In genomic region chr19:1074512-1075283, GRCh38 we compare ENCODE assay signal across 8 cellular contexts. TPM values are rescaled to one million over a fixed set of nuclear protein-coding genes. Genes with fewer than 3 reads are reported as not detected.
A peak's percentile ranks its signal among the peaks of the same experiment; 100 is the strongest.
DNase-seq lines count a peak whose midpoint lies in the region; ATAC-seq and TF ChIP-seq lines count a peak whose summit lies in the region.

No MANE protein-coding gene starts in this region.

- peak overlapping the region; percentile 68 for H3K4me3 ChIP-seq in Loucy (ENCODE audit: low read length, poor library complexity, severe bottlenecking)
- H3K4me3 ChIP-seq in right atrium auricular region = peak overlapping the region in 1 of 2 donors; percentile 17
- H3K4me3 ChIP-seq in endodermal cell (ENCODE audit: low read length) = no peak overlapping the region

- TF ChIP-seq CTCF in Loucy (conservative IDR thresholded peaks at IDR 0.05; ENCODE audit: low read length) (no peak), RWPE1 (conservative IDR thresholded peaks at IDR 0.05; ENCODE audit: low read depth) (no peak), right atrium auricular region (IDR thresholded peaks at IDR 0.05) (no peak), endodermal cell (conservative IDR thresholded peaks at IDR 0.05) (no peak)

- H3K4me1 ChIP-seq in Loucy (ENCODE audit: insufficient read depth, low read length, poor library complexity, severe bottlenecking) (peaks cover 37% of the 10 kb centered on the region), right atrium auricular region (peaks cover 0 to 6% of the 10 kb centered on the region in 2 donors), endodermal cell (ENCODE audit: control insufficient read depth, insufficient read depth, low read length) (no peaks in the 10 kb centered on the region)

- H3K9ac ChIP-seq in Loucy (ENCODE audit: low read depth, low read length, poor library complexity, severe bottlenecking) = peak overlapping the region; percentile 73
- H3K9ac ChIP-seq in endodermal cell (ENCODE audit: extremely low read depth, low read length, poor library complexity, severe bottlenecking) = no peak overlapping the region

- H3K4me3 Mint-ChIP-seq in endodermal cell = no peak overlapping the region

- POLR2A ChIA-PET in RWPE1 (lab: Yijun Ruan, JAX; ENCODE audit: low non-redundant PET) = interaction anchor here (0.6 kb wide), 1 partner anchor 43 kb away, joined by 6 read pairs; no protein-coding TSS in a partner anchor

- ATAC-seq in GM18519 (IDR thresholded peaks at IDR 0.05; ENCODE audit: low FRiP score, unreplicated experiment) = peak; percentile 34
- ATAC-seq in GM19395 (IDR thresholded peaks at IDR 0.05; ENCODE audit: unreplicated experiment) = no peak

- CTCF ChIA-PET in RWPE1 (lab: Yijun Ruan, JAX) = interaction anchor here (0.6 to 1.0 kb wide), 2 partner anchors 10 to 120 kb away, joined by 3 to 5 read pairs; no protein-coding TSS in a partner anchor

- no peaks in the 10 kb centered on the region for H3K9me3 ChIP-seq in Loucy (ENCODE audit: insufficient read depth, low read depth, low read length)
- no peaks in the 10 kb centered on the region for H3K9me3 ChIP-seq in right atrium auricular region
- H3K9me3 ChIP-seq in endodermal cell (ENCODE audit: control insufficient read depth, low read length) = no peaks in the 10 kb centered on the region

- H3K79me2 ChIP-seq in Loucy (ENCODE audit: insufficient read depth, low read length) = peaks cover 27% of the 10 kb centered on the region

- H3K27ac ChIP-seq in RWPE1 = peak overlapping the region; percentile 72
- H3K27ac ChIP-seq in right atrium auricular region = no peak overlapping the region
- no peak overlapping the region for H3K27ac ChIP-seq in endodermal cell (ENCODE audit: low read depth, low read length)

- no peak overlapping the region for H2AFZ ChIP-seq in Loucy (ENCODE audit: low read length)

- H3K4me1 Mint-ChIP-seq in endodermal cell = no peaks in the 10 kb centered on the region

- H3K27ac Mint-ChIP-seq in endodermal cell = no peak overlapping the region

- peaks cover 4% of the 10 kb centered on the region; the same call in 1 of the 2 replicates for H3F3A ChIP-seq in Loucy (ENCODE audit: low read depth)

- peaks cover 2% of the 10 kb centered on the region; the same call in 1 of the 2 replicates for H3K36me3 ChIP-seq in Loucy (ENCODE audit: insufficient read depth, low read length)
- H3K36me3 ChIP-seq in right atrium auricular region = no peaks in the 10 kb centered on the region
- H3K36me3 ChIP-seq in endodermal cell (ENCODE audit: control insufficient read depth, insufficient read depth, low read length) = no peaks in the 10 kb centered on the region

- H3K9me2 ChIP-seq in Loucy (replicated peaks; ENCODE audit: low read depth, low read length) = no peaks in the 10 kb centered on the region

- H3K27me3 Mint-ChIP-seq in endodermal cell (ENCODE audit: insufficient read depth) = peaks cover 29% of the 10 kb centered on the region

- H3K9me3 Mint-ChIP-seq in endodermal cell = no peaks in the 10 kb centered on the region

- H3K27me3 ChIP-seq in Loucy (ENCODE audit: insufficient read depth, low read length, poor library complexity, severe bottlenecking) = no peaks in the 10 kb centered on the region
- peaks cover 0 to 4% of the 10 kb centered on the region in 2 donors for H3K27me3 ChIP-seq in right atrium auricular region
- peaks cover 27% of the 10 kb centered on the region for H3K27me3 ChIP-seq in endodermal cell (ENCODE audit: control insufficient read depth, insufficient read depth, low read length, poor library complexity, severe bottlenecking)

- DNase-seq in RWPE1 (ENCODE audit: low spot score) = peak; percentile 82
- DNase-seq in activated T-helper 1 cell treated with Interleukin-2 at 50 U/mL for 16 hours (ENCODE audit: low read depth) = peak; percentile 93
- DNase-seq in right atrium auricular region (ENCODE audit: low spot score) = peak; percentile 68
- DNase-seq in stimulated activated CD8-positive, alpha-beta memory T cell treated with anti-CD3 and anti-CD28 coated beads, Interleukin-15, amount 100 ng/mL, for 1 hour (ENCODE audit: low read depth) = peak; percentile 95
- no peak for DNase-seq in endodermal cell

- 94 to 99% methylated on average over 10 to 45 of the region's 55 CpGs for WGBS in endodermal cell (ENCODE audit: insufficient coverage in 1 of 2, insufficient read length in 1 of 2), 2 experiments

- H4K20me1 ChIP-seq in Loucy (ENCODE audit: insufficient read depth, low read length, poor library complexity, severe bottlenecking) = peaks cover 5% of the 10 kb centered on the region

- peak overlapping the region; percentile 84 for H3K4me2 ChIP-seq in Loucy (ENCODE audit: low read depth, low read length, poor library complexity, severe bottlenecking)

- peaks cover 9% of the 10 kb centered on the region for H3K36me3 Mint-ChIP-seq in endodermal cell (ENCODE audit: low read depth)

RNA-seq across cellular contexts. Expression of gene ARHGAP45, which starts 7.7 kb away (rescaled TPM):
- total RNA-seq in right atrium auricular region (10 to 100 TPM in 1 of 2 donors, 1 to 10 TPM in 1; 5.2 to 12.8 TPM), endodermal cell (10 to 100 TPM; 14.8 to 17.1 TPM)
- 5.9 TPM for polyA plus RNA-seq in endodermal cell (2013, experiment 1 of 2)
- 4.8 TPM for polyA plus RNA-seq in endodermal cell (2013, experiment 2 of 2)

RNA-seq across cellular contexts. Expression of gene POLR2E, which starts 20.5 kb away (rescaled TPM):
- 100 to 1,000 TPM; 149 to 252 TPM for total RNA-seq in right atrium auricular region
- total RNA-seq in endodermal cell = 100 to 1,000 TPM; 225 to 254 TPM
- polyA plus RNA-seq in endodermal cell (2013, experiment 1 of 2) = 192 TPM
- polyA plus RNA-seq in endodermal cell (2013, experiment 2 of 2) = 174 TPM

RNA-seq across cellular contexts. Expression of gene GPX4, which starts 29.1 kb away (rescaled TPM):
- total RNA-seq in right atrium auricular region = 100 to 1,000 TPM; 404 to 529 TPM
- 100 to 1,000 TPM; 331 to 449 TPM for total RNA-seq in endodermal cell
- 418 TPM for polyA plus RNA-seq in endodermal cell (2013, experiment 1 of 2)
- 416 TPM for polyA plus RNA-seq in endodermal cell (2013, experiment 2 of 2)

RNA-seq across cellular contexts. Expression of gene ABCA7, which starts 34.8 kb away (rescaled TPM):
- total RNA-seq in right atrium auricular region = 1 to 10 TPM; 4.8 to 5.9 TPM
- 10 to 100 TPM; 67.2 to 68.7 TPM for total RNA-seq in endodermal cell
- 16.2 TPM for polyA plus RNA-seq in endodermal cell (2013, experiment 1 of 2)
- polyA plus RNA-seq in endodermal cell (2013, experiment 2 of 2) = 16.2 TPM

RNA-seq across cellular contexts. Expression of gene CNN2, which starts 48.3 kb away (rescaled TPM):
- total RNA-seq in right atrium auricular region = 10 to 100 TPM; 47.8 to 48.5 TPM
- total RNA-seq in endodermal cell = 100 to 1,000 TPM; 426 to 469 TPM
- polyA plus RNA-seq in endodermal cell (2013, experiment 1 of 2) = 225 TPM
- 200 TPM for polyA plus RNA-seq in endodermal cell (2013, experiment 2 of 2)
